Comparison of ENCODE assay signal across 9 cellular contexts in genomic region chr3:146503459-146504202, GRCh38. TPM values are rescaled to one million over a fixed set of nuclear protein-coding genes. Genes with fewer than 3 reads are reported as not detected.
A peak's percentile ranks its signal among the peaks of the same experiment; 100 is the strongest.
DNase-seq lines count a peak whose midpoint lies in the region; ATAC-seq lines count a peak whose summit lies in the region.
"Had no signal": no experiment of that assay in that cellular context is flagged by ENCODE, and none has a peak within 500 bp of the region (broad histone marks: within the 10 kb centered on the region; RNA-seq: fewer than 3 reads in every experiment).

No MANE protein-coding gene starts in this region.

- H3K9me3 Mint-ChIP-seq in activated T-cell treated with anti-CD3 and anti-CD28 coated beads, Interleukin-2, amount 50 U/mL, for 72 hours = peaks cover 2 to 3% of the 10 kb centered on the region in 2 donors

- H3K27me3 Mint-ChIP-seq in activated T-cell treated with anti-CD3 and anti-CD28 coated beads, Interleukin-2, amount 50 U/mL, for 72 hours (ENCODE audit: low read depth) = no peaks in the 10 kb centered on the region
- H3K27me3 Mint-ChIP-seq: stimulated activated naive CD8-positive, alpha-beta T cell treated with anti-CD3 and anti-CD28 coated beads, Interleukin-15, Interleukin-2, amounts not matched to agents 100 ng/mL and 50 ng/mL, for 24 hours had no signal

- H3K4me3 Mint-ChIP-seq in activated T-cell treated with anti-CD3 and anti-CD28 coated beads, Interleukin-2, amount 50 U/mL, for 72 hours = no peak overlapping the region
- H3K4me3 Mint-ChIP-seq: stimulated activated naive CD8-positive, alpha-beta T cell treated with anti-CD3 and anti-CD28 coated beads, Interleukin-15, Interleukin-2, amounts not matched to agents 100 ng/mL and 50 ng/mL, for 24 hours had no signal

- DNase-seq in activated T-cell treated with anti-CD3 and anti-CD28 coated beads, Interleukin-2, amount 50 U/mL, for 72 hours = peak; percentile 17 to 22
- DNase-seq in activated T-cell treated with anti-CD3 and anti-CD28 coated beads for 4 hours (no peak), NCI-H2107 (lab: John Stamatoyannopoulos, UW) (peak; percentile 41), dermis blood vessel endothelial cell (peak; percentile 76), smooth muscle cell of the brain vasculature (ENCODE audit: low read depth, low spot score) (peak; percentile 80), NCI-H2171 (lab: John Stamatoyannopoulos, UW) (no peak), foreskin melanocyte (no peak)

- peak; percentile 71 to 87 for ATAC-seq in activated T-cell treated with anti-CD3 and anti-CD28 coated beads, Interleukin-2, amount 50 U/mL, for 72 hours (replicated peaks in 1 of 2)
- peak; percentile 96 for ATAC-seq in HG02840 (IDR thresholded peaks at IDR 0.05; ENCODE audit: low FRiP score, unreplicated experiment)

- no peaks in the 10 kb centered on the region for H3K36me3 Mint-ChIP-seq in activated T-cell treated with anti-CD3 and anti-CD28 coated beads, Interleukin-2, amount 50 U/mL, for 72 hours (ENCODE audit: insufficient read depth in 2 of 2)

- no peak overlapping the region for H3K27ac Mint-ChIP-seq in activated T-cell treated with anti-CD3 and anti-CD28 coated beads, Interleukin-2, amount 50 U/mL, for 72 hours
- H3K27ac Mint-ChIP-seq: stimulated activated naive CD8-positive, alpha-beta T cell treated with anti-CD3 and anti-CD28 coated beads, Interleukin-15, Interleukin-2, amounts not matched to agents 100 ng/mL and 50 ng/mL, for 24 hours had no signal

- peaks cover 29% of the 10 kb centered on the region for H3K4me1 Mint-ChIP-seq in activated T-cell treated with anti-CD3 and anti-CD28 coated beads, Interleukin-2, amount 50 U/mL, for 72 hours (ENCODE audit: low read depth)

RNA-seq across cellular contexts. Expression of gene PLSCR2, which starts 34.3 kb away (rescaled TPM):
- under 1 TPM in 1 of 2 donors, not detected in 1; 0.34 TPM for total RNA-seq in activated T-cell treated with anti-CD3 and anti-CD28 coated beads, Interleukin-2, amount 50 U/mL, for 72 hours
- 0.33 and 0.34 TPM in 2 replicates for total RNA-seq in dermis blood vessel endothelial cell

RNA-seq across cellular contexts. Expression of gene PLSCR1, which starts 40.8 kb away (rescaled TPM):
- 10 to 100 TPM; 48.7 to 65.5 TPM for total RNA-seq in activated T-cell treated with anti-CD3 and anti-CD28 coated beads, Interleukin-2, amount 50 U/mL, for 72 hours
- 102 and 131 TPM in 2 replicates for total RNA-seq in dermis blood vessel endothelial cell

Comparison
In these comparisons a context has a peak if more than half of its experiments do, and no peak if none do; other contexts are left out.
1. DNase-seq: peak in activated T-cell treated with anti-CD3 and anti-CD28 coated beads, Interleukin-2, amount 50 U/mL, for 72 hours (2 of 2), NCI-H2107 (single experiment), dermis blood vessel endothelial cell (single experiment) and smooth muscle cell of the brain vasculature (single experiment); none in activated T-cell treated with anti-CD3 and anti-CD28 coated beads for 4 hours (single experiment), NCI-H2171 (single experiment) and foreskin melanocyte (single experiment).